8 cellular contexts compared by ENCODE assay signal in the genomic region with DNA sequence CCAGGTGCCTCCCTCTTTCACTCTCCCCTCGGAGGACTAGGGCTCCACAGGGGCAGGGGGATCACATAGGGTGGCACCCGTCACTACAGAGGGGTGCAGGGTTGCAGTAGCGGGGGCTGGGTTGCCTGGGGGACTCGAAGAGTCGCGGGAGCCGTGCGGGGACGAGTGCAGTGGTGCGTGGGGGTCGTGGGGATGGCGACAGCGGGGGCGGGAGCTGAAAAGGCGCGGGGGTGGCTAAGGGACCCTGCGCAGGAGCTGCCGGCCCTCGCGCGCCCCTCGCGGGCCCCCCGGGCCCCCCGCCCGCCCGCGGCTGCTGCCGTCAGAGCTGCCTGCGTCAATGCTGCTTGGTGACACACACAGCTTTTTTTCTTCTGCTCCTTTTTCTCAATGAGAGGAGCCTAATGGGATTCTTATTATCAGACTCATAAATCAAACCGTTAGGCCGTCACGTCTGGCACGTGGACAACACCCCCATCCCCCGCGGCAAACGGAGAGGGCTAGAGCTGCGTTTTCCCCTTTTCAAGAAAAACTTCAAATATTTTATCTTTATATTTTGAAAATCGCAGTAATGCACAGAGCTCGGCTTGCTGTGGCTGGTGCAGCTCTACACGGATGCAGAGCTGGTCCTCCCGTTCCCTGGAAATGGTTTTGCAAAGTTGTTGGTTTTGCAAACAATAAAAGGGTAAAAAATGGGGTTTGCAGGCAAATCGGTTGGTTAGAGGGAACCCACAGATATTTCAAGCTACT.
A peak's percentile ranks its signal among the peaks of the same experiment; 100 is the strongest.
DNase-seq lines count a peak whose midpoint lies in the region; ATAC-seq and TF ChIP-seq lines count a peak whose summit lies in the region.

No MANE protein-coding gene starts in this region.

- BruUV-seq in A673 (replicated peaks; lab: Mats Ljungman, UMichigan): no TSS peak

- DNase-seq in A673 (ENCODE audit: low spot score) (peak; percentile 81), NCI-H1417 treated with DMSO at 0.1 percent for 48 hours (lab: John Stamatoyannopoulos, UW) (peak; percentile 12), dorsolateral prefrontal cortex (peak in 8 of 10 donors; percentile 52 to 80 (median 74)), mucosa of descending colon (peak in 2 of 3 donors; percentile 38 to 46), CD14-positive monocyte (ENCODE audit: low spot score) (no peak), T-helper 1 cell (no peak)

- peak overlapping the region; percentile 85 for H3K27ac ChIP-seq in A673 (ENCODE audit: low read depth, low read length, poor library complexity, severe bottlenecking)
- H3K27ac ChIP-seq in dorsolateral prefrontal cortex: peak overlapping the region in 52 of 59 donors; percentile 8 to 91 (median 72)

- peaks cover 63 to 79% (median 70%) of the 10 kb centered on the region in 3 donors for H3K27me3 Mint-ChIP-seq in CD14-positive monocyte (ENCODE audit: low read depth in 3 of 3)

- no peaks in the 10 kb centered on the region for H3K36me3 Mint-ChIP-seq in CD14-positive monocyte

- H3K4me1 Mint-ChIP-seq in CD14-positive monocyte: no peaks in the 10 kb centered on the region

- intact Hi-C loops in A673 (cut with micrococcal nuclease; ENCODE audit: unreplicated experiment): no loop called here
- intact Hi-C loops in dorsolateral prefrontal cortex (cut with DNase I): loop anchor here (5.0 to 10.0 kb wide), 2 partner anchors 89 to 119 kb away; no protein-coding TSS in a partner anchor
- intact Hi-C loops in mucosa of descending colon (cut with DNase I, micrococcal nuclease): no loop called here
- intact Hi-C loops in CD14-positive monocyte (cut with micrococcal nuclease): no loop called here

- peak overlapping the region; percentile 37 for H3K4me3 ChIP-seq in A673 (ENCODE audit: low read depth, low read length, poor library complexity, severe bottlenecking)
- H3K4me3 ChIP-seq in dorsolateral prefrontal cortex: peak overlapping the region; percentile 26 to 75 (median 55)
- no peak overlapping the region for H3K4me3 ChIP-seq in mucosa of descending colon

- H3K27me3 ChIP-seq in A673 (replicated peaks; ENCODE audit: insufficient read depth, low read depth, low read length, poor library complexity) (peaks cover 10% of the 10 kb centered on the region), dorsolateral prefrontal cortex (peaks cover 0 to 44% (median 13%) of the 10 kb centered on the region in 45 donors)

- peak overlapping the region in 1 of 2 donors; percentile 65 for H3K4me3 Mint-ChIP-seq in CD14-positive monocyte

- H3K4me1 ChIP-seq in A673 (ENCODE audit: insufficient read depth, low read length, poor library complexity, severe bottlenecking) (peaks cover 46% of the 10 kb centered on the region), mucosa of descending colon (ENCODE audit: low read depth) (no peaks in the 10 kb centered on the region)

- H3K9me3 Mint-ChIP-seq in CD14-positive monocyte: peaks cover 0 to 7% (median 3%) of the 10 kb centered on the region in 7 donors

- H3K27ac Mint-ChIP-seq in CD14-positive monocyte: no peak overlapping the region

- no peaks in the 10 kb centered on the region for H3K9me3 ChIP-seq in A673 (ENCODE audit: low read depth, low read length, poor library complexity, severe bottlenecking)
- H3K9me3 ChIP-seq in mucosa of descending colon: no peaks in the 10 kb centered on the region

- peak; percentile 55 for ATAC-seq in mucosa of descending colon
- ATAC-seq in HG02642 (IDR thresholded peaks at IDR 0.05; ENCODE audit: poor library complexity, unreplicated experiment): no peak
- ATAC-seq in HG03097 (IDR thresholded peaks at IDR 0.05; ENCODE audit: low FRiP score, unreplicated experiment): no peak

- no peak for TF ChIP-seq CTCF in A673 (conservative IDR thresholded peaks at IDR 0.05; ENCODE audit: low read depth, low read length)
- no peak for TF ChIP-seq CTCF in dorsolateral prefrontal cortex (IDR thresholded peaks at IDR 0.05 in 54 of 56, conservative IDR thresholded peaks at IDR 0.05 in 2 of 56; ENCODE audit: low read depth in 1 of 56, partially characterized antibody in 56 of 56)
- no peak for TF ChIP-seq CTCF in mucosa of descending colon (IDR thresholded peaks at IDR 0.05)
- no peak for TF ChIP-seq CTCF in CD14-positive monocyte (IDR thresholded peaks at IDR 0.05)

- CTCF ChIA-PET in A673 (lab: Charles Lee): no interaction called here

- POLR2A ChIA-PET in A673 (lab: Charles Lee; ENCODE audit: low non-redundant PET): no interaction called here

- H3K36me3 ChIP-seq in A673 (ENCODE audit: insufficient read depth, low read length, poor library complexity, severe bottlenecking) (no peaks in the 10 kb centered on the region), mucosa of descending colon (ENCODE audit: low read depth) (no peaks in the 10 kb centered on the region)

Comparison
In these comparisons a context has a peak if more than half of its experiments do, and no peak if none do; other contexts are left out.
1. DNase-seq: peak in A673 (single experiment), NCI-H1417 treated with DMSO at 0.1 percent for 48 hours (single experiment), dorsolateral prefrontal cortex (8 of 10) and mucosa of descending colon (2 of 3); none in CD14-positive monocyte (single experiment) and T-helper 1 cell (0 of 5).
2. intact Hi-C loops: an anchor here in dorsolateral prefrontal cortex (5.0 to 10.0 kb wide); none called in A673, mucosa of descending colon and CD14-positive monocyte.